In genomic region chr3:9302425-9303181, GRCh38 we compare ENCODE assay signal across 8 cellular contexts. TPM values are rescaled to one million over a fixed set of nuclear protein-coding genes. Genes with fewer than 3 reads are reported as not detected.
A peak's percentile ranks its signal among the peaks of the same experiment; 100 is the strongest.
DNase-seq lines count a peak whose midpoint lies in the region; ATAC-seq and TF ChIP-seq lines count a peak whose summit lies in the region.

No MANE protein-coding gene starts in this region.

- peak overlapping the region; percentile 14 to 29 for H3K4me3 ChIP-seq in right atrium auricular region
- peak overlapping the region; percentile 49 for H3K4me3 ChIP-seq in psoas muscle
- peak overlapping the region; percentile 14 to 34 for H3K4me3 ChIP-seq in vagina

- H3K4me1 ChIP-seq in right atrium auricular region (peaks cover 0 to 8% of the 10 kb centered on the region in 2 donors), psoas muscle (peaks cover 7% of the 10 kb centered on the region), vagina (peaks cover 5% of the 10 kb centered on the region)

- TF ChIP-seq CTCF in right atrium auricular region (IDR thresholded peaks at IDR 0.05) (peak; percentile 81 to 89), psoas muscle (IDR thresholded peaks at IDR 0.05) (peak; percentile 93), vagina (IDR thresholded peaks at IDR 0.05) (peak; percentile 85 to 91 (median 87))

- 17% methylated on average over 24 of the region's 24 CpGs for WGBS in psoas muscle, 3 donors

- H3K27ac ChIP-seq in right atrium auricular region (no peak overlapping the region), psoas muscle (no peak overlapping the region), vagina (no peak overlapping the region)

- DNase-seq in ELR (ENCODE audit: low read depth): peak; percentile 81
- peak; percentile 69 for DNase-seq in HCEC 1CT
- peak; percentile 74 for DNase-seq in NCI-H1092 treated with DMSO at 0.1 percent for 48 hours (lab: John Stamatoyannopoulos, UW)
- peak; percentile 39 to 76 (median 68) for DNase-seq in T-helper 2 cell
- peak in 54 of 56 donors; percentile 38 to 88 (median 73) for DNase-seq in amygdala (lab: John Stamatoyannopoulos, UW)
- peak; percentile 73 for DNase-seq in right atrium auricular region (ENCODE audit: low spot score)
- DNase-seq in psoas muscle: peak; percentile 78 to 86
- no peak for DNase-seq in vagina (ENCODE audit: extremely low spot score in 2 of 2)

- intact Hi-C loops in psoas muscle (cut with DNase I) (loop anchor here (1.0 to 5.0 kb wide), 4 partner anchors 215 to 331 kb away; no protein-coding TSS in a partner anchor), vagina (cut with DNase I) (loop anchor here (5.0 kb wide), 2 partner anchors 315 to 330 kb away; no protein-coding TSS in a partner anchor)

- TF ChIP-seq POLR2A in vagina (IDR thresholded peaks at IDR 0.05): no peak

- H3K9me3 ChIP-seq in right atrium auricular region (no peaks in the 10 kb centered on the region), psoas muscle (no peaks in the 10 kb centered on the region), vagina (no peaks in the 10 kb centered on the region)

- H3K36me3 ChIP-seq in right atrium auricular region: no peaks in the 10 kb centered on the region
- no peaks in the 10 kb centered on the region for H3K36me3 ChIP-seq in psoas muscle (ENCODE audit: insufficient read depth in 1 of 2, low read depth in 1 of 2)
- no peaks in the 10 kb centered on the region for H3K36me3 ChIP-seq in vagina

- H3K27me3 ChIP-seq in right atrium auricular region (no peaks in the 10 kb centered on the region), psoas muscle (ENCODE audit: insufficient read depth in 3 of 3, low read length in 2 of 3) (peaks cover 0 to 2% (median 0%) of the 10 kb centered on the region in 3 donors), vagina (no peaks in the 10 kb centered on the region)

- peak; percentile 92 to 98 (median 94) for ATAC-seq in psoas muscle

RNA-seq across cellular contexts. Expression of gene SRGAP3, which starts 53.2 kb away (rescaled TPM):
- total RNA-seq in right atrium auricular region (1 to 10 TPM; 4.0 to 5.0 TPM), psoas muscle (1 to 10 TPM; 1.6 to 7.6 (median 3.2) TPM), vagina (20.6 TPM)
- polyA plus RNA-seq in psoas muscle: 1 to 10 TPM in 1 of 3 donors, under 1 TPM in 2; 0.77 to 1.9 (median 0.80) TPM

Comparison
In these comparisons a context has a peak if more than half of its experiments do, and no peak if none do; other contexts are left out.
1. DNase-seq: peak in ELR (single experiment), HCEC 1CT (single experiment), NCI-H1092 treated with DMSO at 0.1 percent for 48 hours (single experiment), T-helper 2 cell (5 of 5), amygdala (54 of 56), right atrium auricular region (single experiment) and psoas muscle (2 of 2); none in vagina (0 of 2).
2. Peak in every context shown above with its lines, with median percentiles within 50 percentile points of each other: H3K4me3 ChIP-seq and CTCF ChIP-seq.